In the genomic region with DNA sequence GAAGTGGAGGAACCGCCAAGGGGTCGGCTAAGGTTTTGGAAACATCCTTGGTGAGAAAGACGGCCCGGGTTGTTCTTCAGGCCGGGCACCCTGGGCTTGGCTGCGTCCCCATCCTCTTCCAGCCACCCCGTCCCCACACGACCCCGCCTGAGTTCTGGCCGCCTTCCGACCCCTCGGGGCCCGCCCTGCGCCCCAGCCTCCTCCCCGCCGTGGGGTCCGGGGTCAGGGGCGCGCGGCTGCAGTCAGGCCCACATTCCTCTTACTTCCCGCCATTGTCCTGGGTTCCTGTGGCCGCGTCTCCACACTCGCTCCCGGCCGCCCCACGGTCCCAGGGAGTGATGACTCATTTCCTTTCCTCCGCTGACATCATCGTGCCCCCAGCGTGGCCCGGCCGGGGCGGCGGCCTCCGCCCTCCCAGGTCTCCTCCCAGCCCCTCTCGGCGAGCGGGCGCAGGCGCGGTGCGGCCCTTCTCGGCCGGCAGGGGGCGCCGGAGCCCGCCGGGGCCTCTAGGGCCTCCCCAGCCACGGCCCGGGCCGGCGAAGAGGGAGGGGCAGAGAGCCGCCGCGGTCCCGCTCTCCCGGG, we compare ENCODE assay signal across 8 cellular contexts. TPM values are rescaled to one million over a fixed set of nuclear protein-coding genes. Genes with fewer than 3 reads are reported as not detected.
DNase-seq lines count a peak whose midpoint lies in the region; ATAC-seq, FAIRE-seq and TF ChIP-seq lines count a peak whose summit lies in the region.

No MANE protein-coding gene starts in this region.

- peak; percentile 92 for TF ChIP-seq CTCF in DND-41 (IDR thresholded peaks at IDR 0.05; ENCODE audit: borderline replicate concordance, extremely low read depth, low read length, poor library complexity, severe bottlenecking)
- TF ChIP-seq CTCF in nephron (IDR thresholded peaks at IDR 0.05; ENCODE audit: unreplicated experiment in 3 of 3), result peak; percentile 96 to 97 (median 97)

- intact Hi-C loops in activated T-helper 2 cell treated with anti-CD3 and anti-CD28 coated beads, Interferon-gamma antibody, Interleukin-2, Interleukin-4, amounts not matched to agents 10 μg/mL and 5 μg/mL and 100 μg/mL, durations not matched to agents 14 hours and 24 hours and 36 hours (cut with micrococcal nuclease), result loop anchor here (1.0 to 5.0 kb wide), 3 partner anchors 119 to 248 kb away; no protein-coding TSS in a partner anchor

- H3K9me3 Mint-ChIP-seq in activated T-helper 2 cell treated with anti-CD3 and anti-CD28 coated beads, Interferon-gamma antibody, Interleukin-2, Interleukin-4, amounts not matched to agents 10 μg/mL and 5 μg/mL and 100 μg/mL, durations not matched to agents 14 hours and 24 hours and 36 hours, result no peaks in the 10 kb centered on the region
- H3K9me3 Mint-ChIP-seq in nephron, result no peaks in the 10 kb centered on the region

- no peaks in the 10 kb centered on the region for H3K36me3 ChIP-seq in DND-41 (ENCODE audit: insufficient read depth, low read length)

- peaks cover 26% of the 10 kb centered on the region for H3K4me1 Mint-ChIP-seq in activated T-helper 2 cell treated with anti-CD3 and anti-CD28 coated beads, Interferon-gamma antibody, Interleukin-2, Interleukin-4, amounts not matched to agents 10 μg/mL and 5 μg/mL and 100 μg/mL, durations not matched to agents 14 hours and 24 hours and 36 hours (ENCODE audit: low read depth)
- peaks cover 16% of the 10 kb centered on the region for H3K4me1 Mint-ChIP-seq in nephron

- H3K36me3 Mint-ChIP-seq in activated T-helper 2 cell treated with anti-CD3 and anti-CD28 coated beads, Interferon-gamma antibody, Interleukin-2, Interleukin-4, amounts not matched to agents 10 μg/mL and 5 μg/mL and 100 μg/mL, durations not matched to agents 14 hours and 24 hours and 36 hours (ENCODE audit: low read depth), result peaks cover 3% of the 10 kb centered on the region
- H3K36me3 Mint-ChIP-seq in nephron (ENCODE audit: low read depth), result no peaks in the 10 kb centered on the region

- H3K27me3 Mint-ChIP-seq in activated T-helper 2 cell treated with anti-CD3 and anti-CD28 coated beads, Interferon-gamma antibody, Interleukin-2, Interleukin-4, amounts not matched to agents 10 μg/mL and 5 μg/mL and 100 μg/mL, durations not matched to agents 14 hours and 24 hours and 36 hours (ENCODE audit: low read depth), result no peaks in the 10 kb centered on the region
- no peaks in the 10 kb centered on the region for H3K27me3 Mint-ChIP-seq in nephron (ENCODE audit: low read depth)

- H3K9me3 ChIP-seq in DND-41 (ENCODE audit: insufficient read depth, low read length, severe bottlenecking), result no peaks in the 10 kb centered on the region

- peak overlapping the region; percentile 76 for H3K27ac ChIP-seq in DND-41 (ENCODE audit: low read length)

- H3K4me3 Mint-ChIP-seq in activated T-helper 2 cell treated with anti-CD3 and anti-CD28 coated beads, Interferon-gamma antibody, Interleukin-2, Interleukin-4, amounts not matched to agents 10 μg/mL and 5 μg/mL and 100 μg/mL, durations not matched to agents 14 hours and 24 hours and 36 hours (ENCODE audit: low read depth), result peak overlapping the region; percentile 78
- H3K4me3 Mint-ChIP-seq in nephron, result peak overlapping the region; percentile 74 to 83 (median 79)

- H2AFZ ChIP-seq in DND-41 (ENCODE audit: low read depth, low read length), result peak overlapping the region; percentile 97

- peak; percentile 90 for DNase-seq in DND-41
- peak; percentile 95 for DNase-seq in KBM-7
- DNase-seq in RCC 7860 (ENCODE audit: low spot score), result peak; percentile 90
- peak; percentile 84 for DNase-seq in activated T-helper 2 cell treated with anti-CD3 and anti-CD28 coated beads, Interferon-gamma antibody, Interleukin-2, Interleukin-4, amounts not matched to agents 10 μg/mL and 5 μg/mL and 100 μg/mL, durations not matched to agents 14 hours and 24 hours and 36 hours (ENCODE audit: low spot score)
- DNase-seq in fibroblast of peridontal ligament (ENCODE audit: extremely low read depth), result peak; percentile 89
- peak; percentile 92 for DNase-seq in stimulated activated naive CD8-positive, alpha-beta T cell treated with anti-CD3 and anti-CD28 coated beads, Interleukin-15, Interleukin-2, amounts not matched to agents 100 U/mL and 50 U/mL, for 24 hours

- peak overlapping the region; percentile 44 to 64 for H3K4me3 ChIP-seq in DND-41 (ENCODE audit: low read depth in 1 of 2, low read length in 2 of 2)

- H3K4me2 ChIP-seq in DND-41 (ENCODE audit: insufficient read depth, low read length), result peak overlapping the region; percentile 90

- H3K9ac ChIP-seq in DND-41 (ENCODE audit: low read depth, low read length), result peak overlapping the region; percentile 83

- peaks cover 22% of the 10 kb centered on the region for H3K4me1 ChIP-seq in DND-41 (ENCODE audit: insufficient read depth, low read length)

- peaks cover 11% of the 10 kb centered on the region for H3K79me2 ChIP-seq in DND-41 (ENCODE audit: insufficient read depth, low read length)

- in situ Hi-C loops in KBM-7 (cut with MboI; ENCODE audit: low pct_unique_long_range_greater_than_20kb, low sequenced_read_pairs), result loop anchor here (10.0 to 25.0 kb wide), 3 partner anchors 61 to 291 kb away; no protein-coding TSS in a partner anchor

- peak overlapping the region; percentile 96 for H3K27ac Mint-ChIP-seq in activated T-helper 2 cell treated with anti-CD3 and anti-CD28 coated beads, Interferon-gamma antibody, Interleukin-2, Interleukin-4, amounts not matched to agents 10 μg/mL and 5 μg/mL and 100 μg/mL, durations not matched to agents 14 hours and 24 hours and 36 hours
- H3K27ac Mint-ChIP-seq in nephron, result peak overlapping the region; percentile 70 to 93 (median 86)

- H4K20me1 ChIP-seq in DND-41 (ENCODE audit: insufficient read depth, low read length), result no peaks in the 10 kb centered on the region

- H3K27me3 ChIP-seq in DND-41 (ENCODE audit: insufficient read depth, low read length, poor library complexity), result no peaks in the 10 kb centered on the region

- ATAC-seq in DND-41 (ENCODE audit: insufficient read depth, low read depth) (peak; percentile 95), GM21723 (IDR thresholded peaks at IDR 0.05; ENCODE audit: unreplicated experiment) (peak; percentile 70)
- ATAC-seq in stimulated activated naive CD8-positive, alpha-beta T cell treated with anti-CD3 and anti-CD28 coated beads, Interleukin-15, Interleukin-2, amounts not matched to agents 100 U/mL and 50 U/mL, for 24 hours, result peak; percentile 92

- no peak for FAIRE-seq in RCC 7860 (lab: Jason Lieb, UNC)

RNA-seq across cellular contexts. Expression of gene WSB1, which starts 59.6 kb away (rescaled TPM):
- total RNA-seq in activated T-helper 2 cell treated with anti-CD3 and anti-CD28 coated beads, Interferon-gamma antibody, Interleukin-2, Interleukin-4, amounts not matched to agents 10 μg/mL and 5 μg/mL and 100 μg/mL, durations not matched to agents 14 hours and 24 hours and 36 hours, result 165 and 170 TPM in 2 replicates

Comparison
In these comparisons a context has a peak if more than half of its experiments do, and no peak if none do; other contexts are left out.
1. Peak in every context shown above with its lines: DNase-seq, ATAC-seq, H3K4me3 ChIP-seq and H3K27ac ChIP-seq.